ENCODE assay signal across 9 cellular contexts in genomic region chr6:36608788-36609563, GRCh38. TPM values are rescaled to one million over a fixed set of nuclear protein-coding genes. Genes with fewer than 3 reads are reported as not detected.
DNase-seq lines count a peak whose midpoint lies in the region; ATAC-seq, FAIRE-seq and TF ChIP-seq lines count a peak whose summit lies in the region.
"Had no signal": no experiment of that assay in that cellular context is flagged by ENCODE, and none has a peak within 500 bp of the region (broad histone marks: within the 10 kb centered on the region; RNA-seq: fewer than 3 reads in every experiment).

No MANE protein-coding gene starts in this region.

- no peak for TF ChIP-seq EP300 in H1 (IDR thresholded peaks at IDR 0.05; ENCODE audit: borderline replicate concordance in 1 of 2, low read depth in 2 of 2, low read length in 2 of 2)

- 0 out of 2 replicates have a peak, but pooled peaks cover 3% of the 10 kb centered on the region for H3K79me1 ChIP-seq in H1 (ENCODE audit: low read depth, low read length)

- no peak overlapping the region for H4K8ac ChIP-seq in H1 (ENCODE audit: extremely low read depth, insufficient read depth, low read length)

- H2AFZ ChIP-seq in MM.1S (ENCODE audit: low read length) (no peak overlapping the region), H1 (ENCODE audit: low read length) (no peak overlapping the region), neural progenitor cell (replicated peaks) (no peak overlapping the region)

- no peak overlapping the region for H2BK5ac ChIP-seq in H1 (ENCODE audit: low read depth, low read length)

- H3K23ac ChIP-seq in H1 (ENCODE audit: insufficient read length): no peak overlapping the region

- H3K9ac ChIP-seq in MM.1S (ENCODE audit: low read length) (no peak overlapping the region), H1 (replicated peaks in 1 of 4; ENCODE audit: extremely low read depth in 1 of 4, low read depth in 3 of 4, low read length in 3 of 4) (no peak overlapping the region), neural progenitor cell (no peak overlapping the region)

- peaks cover 21% of the 10 kb centered on the region; the same call in 1 of the 2 replicates for H4K20me1 ChIP-seq in MM.1S (ENCODE audit: insufficient read depth, low read length)
- peaks cover 13 to 25% of the 10 kb centered on the region in 2 experiments for H4K20me1 ChIP-seq in H1 (replicated peaks in 1 of 2; ENCODE audit: control insufficient read depth in 1 of 2, insufficient read depth in 2 of 2, low read length in 2 of 2)
- H4K20me1 ChIP-seq in neural progenitor cell (ENCODE audit: low read depth): peaks cover 92% of the 10 kb centered on the region

- H3K4me3 Mint-ChIP-seq in Calu3 (ENCODE audit: low read depth, unreplicated experiment) (peak overlapping the region; percentile 19), neural progenitor cell (no peak overlapping the region)

- H3K36me3 ChIP-seq in MM.1S (replicated peaks; ENCODE audit: insufficient read depth, low read length) (peaks cover 10% of the 10 kb centered on the region; the same call in 1 of the 2 replicates), H1 (ENCODE audit: control insufficient read depth in 2 of 4, insufficient read depth in 4 of 4, low read length in 3 of 4) (peaks cover 20 to 84% (median 43%) of the 10 kb centered on the region in 4 experiments), neural progenitor cell (peaks cover 29% of the 10 kb centered on the region)

- no peak overlapping the region for H2BK120ac ChIP-seq in H1 (replicated peaks; ENCODE audit: low read depth, low read length)

- H3K9me3 Mint-ChIP-seq in Calu3 (ENCODE audit: low read depth, unreplicated experiment) (no peaks in the 10 kb centered on the region), neural progenitor cell (no peaks in the 10 kb centered on the region)

- no peak for FAIRE-seq in H1 (lab: Jason Lieb, UNC)

- no peaks in the 10 kb centered on the region for H3K27me3 ChIP-seq in MM.1S (replicated peaks; ENCODE audit: insufficient read depth, low read length)
- H3K27me3 ChIP-seq in H1 (replicated peaks in 1 of 4; ENCODE audit: control insufficient read depth in 3 of 4, extremely low read depth in 1 of 4, insufficient read depth in 3 of 4, low read length in 3 of 4): no peaks in the 10 kb centered on the region
- no peaks in the 10 kb centered on the region for H3K27me3 ChIP-seq in neural progenitor cell

- H3K4me1 ChIP-seq in MM.1S (ENCODE audit: low read length) (peaks cover 14% of the 10 kb centered on the region), H1 (replicated peaks in 1 of 4; ENCODE audit: control insufficient read depth in 3 of 4, insufficient read depth in 4 of 4, low read length in 3 of 4) (no peaks in the 10 kb centered on the region; a peak in 2 of 7 replicates), neural progenitor cell (no peaks in the 10 kb centered on the region)

- no peak overlapping the region for H2BK20ac ChIP-seq in H1 (ENCODE audit: low read length)

- no peak overlapping the region for H3K18ac ChIP-seq in H1 (ENCODE audit: extremely low read depth, low read length)

- no peaks in the 10 kb centered on the region for H3K9me3 ChIP-seq in MM.1S (replicated peaks; ENCODE audit: insufficient read depth, low read length)
- no peaks in the 10 kb centered on the region for H3K9me3 ChIP-seq in H1 (ENCODE audit: insufficient read depth in 2 of 2, low read depth in 1 of 2, low read length in 1 of 2)
- H3K9me3 ChIP-seq in neural progenitor cell (ENCODE audit: low read depth): no peaks in the 10 kb centered on the region

- peaks cover 36% of the 10 kb centered on the region for H3K79me2 ChIP-seq in MM.1S (ENCODE audit: low read length)
- H3K79me2 ChIP-seq in H1 (ENCODE audit: control insufficient read depth in 1 of 2, insufficient read depth in 2 of 2, low read length in 2 of 2): peaks cover 2 to 26% of the 10 kb centered on the region in 2 experiments; a peak in 3 of 4 replicates
- H3K79me2 ChIP-seq in neural progenitor cell (ENCODE audit: low read depth): peaks cover 58% of the 10 kb centered on the region

- no peak overlapping the region for H4K5ac ChIP-seq in H1 (ENCODE audit: insufficient read length, low read depth, low read length)

- H3K4ac ChIP-seq in H1 (replicated peaks; ENCODE audit: insufficient read length, low read depth, low read length): no peak overlapping the region

- no TSS peak for BruUV-seq in Calu3 (replicated peaks; lab: Mats Ljungman, UMichigan)

- H3K14ac ChIP-seq in H1 (ENCODE audit: insufficient read length): no peak overlapping the region

- CTCF ChIA-PET in Calu3 (lab: Charles Lee) (interaction anchor here (0.6 to 1.1 kb wide), 4 partner anchors 9 to 112 kb away, joined by 3 to 7 read pairs (median 4); no protein-coding TSS in a partner anchor), H1 (lab: Charles Lee; ENCODE audit: partially characterized antibody) (interaction anchor here (0.6 to 1.3 kb wide), 8 partner anchors 11 to 264 kb away, joined by 3 to 6 read pairs (median 4); no protein-coding TSS in a partner anchor)

- no peak overlapping the region for H2BK12ac ChIP-seq in H1 (ENCODE audit: low read depth, low read length)

- POLR2A ChIA-PET in H1 (lab: Charles Lee; ENCODE audit: partially characterized antibody): interaction anchor here (0.6 to 14.6 kb wide), 16 partner anchors 9 to 267 kb away, joined by 3 to 386 read pairs (median 4); partner anchors contain the start of genes CDKN1A and SRSF3

- H3K27ac Mint-ChIP-seq in Calu3 (ENCODE audit: unreplicated experiment) (peak overlapping the region; percentile 39), neural progenitor cell (no peak overlapping the region)

- H3K4me2 ChIP-seq in MM.1S (ENCODE audit: low read depth, low read length) (no peak overlapping the region), H1 (ENCODE audit: insufficient read depth in 1 of 2, low read depth in 2 of 2, low read length in 2 of 2) (no peak overlapping the region), neural progenitor cell (no peak overlapping the region)

- no peaks in the 10 kb centered on the region for H3K23me2 ChIP-seq in H1 (ENCODE audit: low read depth, low read length)

- no peak; a peak in 1 of 3 replicates for TF ChIP-seq POLR2A in H1 (IDR thresholded peaks at IDR 0.05; ENCODE audit: control extremely low read depth in 1 of 2, low read depth in 2 of 2, low read length in 2 of 2)

- H3K27me3 Mint-ChIP-seq in Calu3 (ENCODE audit: unreplicated experiment): no peaks in the 10 kb centered on the region
- peaks cover 6% of the 10 kb centered on the region for H3K27me3 Mint-ChIP-seq in neural progenitor cell (ENCODE audit: insufficient read depth, low read depth)

- DNase-seq in Calu3 (no peak), MM.1S (no peak), H1 (ENCODE audit: low read depth in 1 of 2, low spot score in 2 of 2) (no peak), neural progenitor cell (ENCODE audit: low spot score) (no peak), NK-92 (lab: John Stamatoyannopoulos, UW; ENCODE audit: unreplicated experiment) (no peak), NCI-H748 treated with DMSO at 0.1 percent for 48 hours (lab: John Stamatoyannopoulos, UW) (no peak), GM19240 (ENCODE audit: insufficient read length, low spot score) (no peak)
- DNase-seq: NCI-H1930 had no signal

- 90% methylated on average over 5 of the region's 5 CpGs; no CpG with 5 or more reads in 1 of the 2 experiments for WGBS in H1 (ENCODE audit: extremely low coverage in 1 of 2, insufficient coverage in 1 of 2, insufficient read length in 1 of 2, insufficient replicate concordance in 2 of 2, low coverage in 1 of 2, low lambda C conversion rate in 2 of 2, missing lambda C conversion rate in 1 of 2), 2 experiments

- H3K36me3 Mint-ChIP-seq in Calu3 (ENCODE audit: insufficient read depth, unreplicated experiment) (peaks cover 94% of the 10 kb centered on the region), neural progenitor cell (peaks cover 76% of the 10 kb centered on the region)

- H4K91ac ChIP-seq in H1 (replicated peaks; ENCODE audit: insufficient read length, low read length): no peak overlapping the region

- intact Hi-C loops in Calu3 (cut with micrococcal nuclease; ENCODE audit: unreplicated experiment): no loop called here

- ATAC-seq in GM19463 (IDR thresholded peaks at IDR 0.05; ENCODE audit: unreplicated experiment): no peak

- no peaks in the 10 kb centered on the region for H3K9me2 ChIP-seq in MM.1S (replicated peaks; ENCODE audit: insufficient read depth, low read length)

- no peak overlapping the region for H2BK15ac ChIP-seq in H1 (ENCODE audit: low read length)

- peaks cover 78% of the 10 kb centered on the region for H3F3A ChIP-seq in MM.1S (ENCODE audit: insufficient read depth, low read length)
- H3F3A ChIP-seq in neural progenitor cell (ENCODE audit: low read depth): peaks cover 97% of the 10 kb centered on the region

- H3K4me3 ChIP-seq in MM.1S (ENCODE audit: low read length): no peak overlapping the region
- no peak overlapping the region for H3K4me3 ChIP-seq in H1 (ENCODE audit: extremely low read depth in 1 of 4, insufficient read depth in 2 of 4, low read depth in 3 of 4, low read length in 4 of 4)
- H3K4me3 ChIP-seq in neural progenitor cell: no peak overlapping the region

- no peak overlapping the region for H3K56ac ChIP-seq in H1 (replicated peaks; ENCODE audit: insufficient read length, low read depth, low read length)

- peaks cover 12% of the 10 kb centered on the region for H3K4me1 Mint-ChIP-seq in Calu3 (ENCODE audit: low read depth, unreplicated experiment)
- H3K4me1 Mint-ChIP-seq in neural progenitor cell: peaks cover 18% of the 10 kb centered on the region

- peak overlapping the region; percentile 23; the same call in 1 of the 2 replicates for H3K27ac ChIP-seq in MM.1S (ENCODE audit: low read length)
- H3K27ac ChIP-seq in H1 (ENCODE audit: low read depth, low read length): no peak overlapping the region
- peak overlapping the region; percentile 79 for H3K27ac ChIP-seq in neural progenitor cell

- no peak overlapping the region for H2AK5ac ChIP-seq in H1 (ENCODE audit: low read depth, low read length)

- no peak for TF ChIP-seq CTCF in Calu3 (IDR thresholded peaks at IDR 0.05; ENCODE audit: unreplicated experiment)
- TF ChIP-seq CTCF in MM.1S (IDR thresholded peaks at IDR 0.05; ENCODE audit: low read length): no peak
- no peak for TF ChIP-seq CTCF in H1 (IDR thresholded peaks at IDR 0.05; ENCODE audit: control extremely low read depth in 1 of 3, insufficient read depth in 1 of 3, low read depth in 1 of 3, low read length in 3 of 3)
- no peak for TF ChIP-seq CTCF in neural progenitor cell (IDR thresholded peaks at IDR 0.05)

- TF ChIP-seq RAD21 in H1 (IDR thresholded peaks at IDR 0.05 in 1 of 2, conservative IDR thresholded peaks at IDR 0.05 in 1 of 2; ENCODE audit: low read depth in 2 of 2, low read length in 2 of 2): no peak

RNA-seq across cellular contexts. Expression of gene SRSF3, which starts 14.8 kb away (rescaled TPM):
- total RNA-seq in Calu3 (2022): 347 and 370 TPM in 2 replicates
- 689 and 705 TPM in 2 replicates for total RNA-seq in H1 (2021; fragmentation: NEBNext Ultra II Directional; extraction: Animal tissue kit (Norgen Biotek cat#: 25700))
- 471 and 548 TPM in 2 replicates for polyA plus RNA-seq in H1 (2011; rRNA removed)
- 649 TPM for polyA plus RNA-seq in H1 (2011; cell fraction: cytosol; rRNA removed)
- 159 TPM for polyA plus RNA-seq in H1 (2011; cell fraction: nucleus; rRNA removed)
- polyA plus RNA-seq in H1 (2012, experiment 1 of 2): 696 to 1,158 TPM (median 791 TPM) in 4 replicates
- 40.8 TPM for polyA plus RNA-seq in H1 (2012, experiment 2 of 2)
- polyA plus RNA-seq in H1 (2013, experiment 1 of 2): 293 TPM
- polyA plus RNA-seq in H1 (2013, experiment 2 of 2): 286 TPM
- 323 and 336 TPM in 2 replicates for polyA minus RNA-seq in H1 (2011; rRNA and poly(A)+ RNA removed)
- polyA minus RNA-seq in H1 (2011; cell fraction: cytosol; rRNA and poly(A)+ RNA removed): 155 TPM
- polyA minus RNA-seq in H1 (2011; cell fraction: nucleus; rRNA and poly(A)+ RNA removed): 183 TPM
- total RNA-seq in neural progenitor cell (ENCODE audit: low replicate concordance): 267 and 297 TPM in 2 replicates
